Comparison of ENCODE assay signal across 9 cellular contexts in genomic region chr10:24503627-24504320, GRCh38.
A peak's percentile ranks its signal among the peaks of the same experiment; 100 is the strongest.
DNase-seq lines count a peak whose midpoint lies in the region; ATAC-seq, FAIRE-seq and TF ChIP-seq lines count a peak whose summit lies in the region.
"Had no signal": no experiment of that assay in that cellular context is flagged by ENCODE, and none has a peak within 500 bp of the region (broad histone marks: within the 10 kb centered on the region; RNA-seq: fewer than 3 reads in every experiment).

No MANE protein-coding gene starts in this region.

- ATAC-seq in GM18873 (IDR thresholded peaks at IDR 0.05; ENCODE audit: low FRiP score, unreplicated experiment) = peak; percentile 69
- ATAC-seq in HG03565 (IDR thresholded peaks at IDR 0.05; ENCODE audit: unreplicated experiment) = peak; percentile 75
- ATAC-seq in psoas muscle = peak in 3 of 4 donors; percentile 50 to 64 (median 58)

- H3K27ac ChIP-seq in SK-N-MC (peak overlapping the region; percentile 36; the same call in 1 of the 2 replicates), esophagus squamous epithelium (no peak overlapping the region), psoas muscle (no peak overlapping the region), uterus (no peak overlapping the region)

- TF ChIP-seq POLR2A in esophagus squamous epithelium (IDR thresholded peaks at IDR 0.05) (no peak), uterus (IDR thresholded peaks at IDR 0.05) (no peak)

- H3K4me1 ChIP-seq in esophagus squamous epithelium = peaks cover 0 to 24% (median 0%) of the 10 kb centered on the region in 3 donors
- no peaks in the 10 kb centered on the region for H3K4me1 ChIP-seq in psoas muscle
- no peaks in the 10 kb centered on the region for H3K4me1 ChIP-seq in uterus

- peak; percentile 65 for TF ChIP-seq CTCF in D721Med (IDR thresholded peaks at IDR 0.05; ENCODE audit: insufficient read depth, missing control alignments)
- peak in 5 of 6 experiments; percentile 34 to 67 (median 42) for TF ChIP-seq CTCF in esophagus squamous epithelium (IDR thresholded peaks at IDR 0.05)
- peak; percentile 49 for TF ChIP-seq CTCF in psoas muscle (IDR thresholded peaks at IDR 0.05)
- TF ChIP-seq CTCF in uterus (IDR thresholded peaks at IDR 0.05) = peak in 1 of 4 experiments; percentile 19

- no peak overlapping the region for H3K9ac ChIP-seq in SK-N-MC (ENCODE audit: insufficient read length)

- intact Hi-C loops in esophagus squamous epithelium (cut with DNase I) (no loop called here), psoas muscle (cut with DNase I) (loop anchor here in 1 of 2 donors (5.0 kb wide), 1 partner anchor 286 kb away; no protein-coding TSS in a partner anchor), uterus (cut with DNase I; ENCODE audit: low total_unique reads) (no loop called here)

- no peak overlapping the region for H3K4me3 ChIP-seq in SK-N-MC
- H3K4me3 ChIP-seq in esophagus squamous epithelium = no peak overlapping the region
- H3K4me3 ChIP-seq in psoas muscle = no peak overlapping the region
- no peak overlapping the region for H3K4me3 ChIP-seq in uterus

- no peak for FAIRE-seq in D721Med (lab: Jason Lieb, UNC)
- FAIRE-seq: TTC549 had no signal

- no peaks in the 10 kb centered on the region for H3K9me3 ChIP-seq in SK-N-MC (ENCODE audit: low read depth, low read length)
- no peaks in the 10 kb centered on the region for H3K9me3 ChIP-seq in esophagus squamous epithelium
- no peaks in the 10 kb centered on the region for H3K9me3 ChIP-seq in psoas muscle
- no peaks in the 10 kb centered on the region for H3K9me3 ChIP-seq in uterus

- H3K27me3 ChIP-seq in esophagus squamous epithelium (no peaks in the 10 kb centered on the region), psoas muscle (ENCODE audit: insufficient read depth in 3 of 3, low read length in 2 of 3) (no peaks in the 10 kb centered on the region), uterus (no peaks in the 10 kb centered on the region)

- no peak for DNase-seq in D721Med (ENCODE audit: insufficient read length, low spot score)
- DNase-seq in SK-N-MC (ENCODE audit: low read depth, low spot score) = no peak
- DNase-seq in esophagus squamous epithelium (lab: John Stamatoyannopoulos, UW) = no peak
- no peak for DNase-seq in psoas muscle
- no peak for DNase-seq in NCI-H1048 (lab: John Stamatoyannopoulos, UW)
- no peak for DNase-seq in uterus

- H3K36me3 ChIP-seq in SK-N-MC (ENCODE audit: insufficient read depth, low read length) (peaks cover 30% of the 10 kb centered on the region), esophagus squamous epithelium (peaks cover 0 to 86% (median 4%) of the 10 kb centered on the region in 3 donors), psoas muscle (ENCODE audit: insufficient read depth in 1 of 2, low read depth in 1 of 2) (peaks cover 2 to 72% of the 10 kb centered on the region in 2 donors), uterus (no peaks in the 10 kb centered on the region)

- 46 to 59% methylated on average over 11 of the region's 11 CpGs for WGBS in esophagus squamous epithelium, 2 donors
- 56 to 71% (median 63%) methylated on average over 11 of the region's 11 CpGs for WGBS in psoas muscle, 3 donors
